In genomic region chr4:7649741-7650531, GRCh38 we compare ENCODE assay signal across 7 cellular contexts.
DNase-seq lines count a peak whose midpoint lies in the region; ATAC-seq and TF ChIP-seq lines count a peak whose summit lies in the region.

No MANE protein-coding gene starts in this region.

- no peaks in the 10 kb centered on the region for H3F3A ChIP-seq in GM23338 (replicated peaks; ENCODE audit: low read depth)

- no peak overlapping the region for H2AFZ ChIP-seq in GM23338

- H3K4me3 ChIP-seq in choroid plexus epithelial cell (ENCODE audit: low read depth, low read length), result no peak overlapping the region
- H3K4me3 ChIP-seq in GM23338, result no peak overlapping the region

- H3K4me1 ChIP-seq in GM23338 (ENCODE audit: insufficient read depth), result peaks cover 4% of the 10 kb centered on the region

- peak; percentile 99 for DNase-seq in HS-5 (ENCODE audit: low read depth)
- no peak for DNase-seq in WTC11 (ENCODE audit: low spot score)
- peak; percentile 92 for DNase-seq in choroid plexus epithelial cell (ENCODE audit: low read depth)
- peak; percentile 21 to 37 (median 35) for DNase-seq in stimulated activated CD4-positive, alpha-beta T cell treated with anti-CD3 and anti-CD28 coated beads, Interleukin-12 subunit alpha, Interleukin-12 subunit beta, amount 100 ng/mL, for 48 hours (ENCODE audit: low read depth in 2 of 3, low spot score in 1 of 3)
- DNase-seq in NCI-H187 (lab: John Stamatoyannopoulos, UW), result no peak
- DNase-seq in GM23338 (ENCODE audit: low spot score), result no peak

- H3K9me2 ChIP-seq in GM23338 (ENCODE audit: insufficient read depth), result no peaks in the 10 kb centered on the region

- no peak for TF ChIP-seq CTCF in WTC11 (IDR thresholded peaks at IDR 0.05)
- peak; percentile 21 for TF ChIP-seq CTCF in choroid plexus epithelial cell (conservative IDR thresholded peaks at IDR 0.05; ENCODE audit: low read depth, low read length)
- no peak for TF ChIP-seq CTCF in GM23338 (conservative IDR thresholded peaks at IDR 0.05; ENCODE audit: low read depth in 2 of 2)

- H3K27me3 Mint-ChIP-seq in WTC11 (ENCODE audit: low read depth), result no peaks in the 10 kb centered on the region
- peaks cover 19% of the 10 kb centered on the region for H3K27me3 Mint-ChIP-seq in GM23338 (ENCODE audit: insufficient read depth, low read depth, poor library complexity)

- no peaks in the 10 kb centered on the region for H4K20me1 ChIP-seq in GM23338 (replicated peaks; ENCODE audit: insufficient read depth)

- no peak overlapping the region for H3K4me2 ChIP-seq in GM23338

- H3K36me3 Mint-ChIP-seq in WTC11, result no peaks in the 10 kb centered on the region; the same call in 1 of the 2 replicates
- no peaks in the 10 kb centered on the region for H3K36me3 Mint-ChIP-seq in GM23338 (ENCODE audit: low read depth)

- H3K27me3 ChIP-seq in GM23338 (ENCODE audit: insufficient read depth), result no peaks in the 10 kb centered on the region

- no peaks in the 10 kb centered on the region for H3K79me2 ChIP-seq in GM23338 (replicated peaks; ENCODE audit: insufficient read depth)

- no peaks in the 10 kb centered on the region for H3K36me3 ChIP-seq in GM23338 (ENCODE audit: insufficient read depth)

- H3K9me3 Mint-ChIP-seq in WTC11, result peaks cover 4% of the 10 kb centered on the region
- H3K9me3 Mint-ChIP-seq in GM23338, result peaks cover under 1% of the 10 kb centered on the region; the same call in 2 of the 3 replicates

- H3K27ac Mint-ChIP-seq in WTC11 (no peak overlapping the region), GM23338 (no peak overlapping the region)

- H3K4me1 Mint-ChIP-seq in WTC11, result peaks cover 17% of the 10 kb centered on the region
- H3K4me1 Mint-ChIP-seq in GM23338, result peaks cover 24% of the 10 kb centered on the region

- CTCF ChIA-PET in WTC11 (lab: Charles Lee), result interaction anchor here (0.5 to 2.5 kb wide), 49 partner anchors 11 to 761 kb away, joined by 3 to 22 read pairs (median 4); partner anchors contain the start of gene SORCS2

- no peak for ATAC-seq in WTC11
- no peak for ATAC-seq in GM21381 (IDR thresholded peaks at IDR 0.05; ENCODE audit: unreplicated experiment)
- no peak for ATAC-seq in GM23338

- no peak overlapping the region for H3K4me3 Mint-ChIP-seq in WTC11
- H3K4me3 Mint-ChIP-seq in GM23338, result no peak overlapping the region

- POLR2A ChIA-PET in WTC11 (lab: Charles Lee), result no interaction called here

- H3K27ac ChIP-seq in GM23338 (ENCODE audit: low read depth), result no peak overlapping the region

TF ChIP-seq in WTC11, 78 proteins besides CTCF, POLR2A, EP300 and RAD21:
- no peak for TF ChIP-seq ERG (CRISPR knock-in tag; IDR thresholded peaks at IDR 0.05)
- TF ChIP-seq ZNF671 (CRISPR knock-in tag; IDR thresholded peaks at IDR 0.05), result no peak
- TF ChIP-seq GTF2I (CRISPR knock-in tag; conservative IDR thresholded peaks at IDR 0.05), result 0 out of 2 replicates have a peak, but pooled peaks have one; percentile 20

TF ChIP-seq in GM23338, 12 proteins besides CTCF, POLR2A, EP300 and RAD21 (continues in another document):
- no peak for TF ChIP-seq STAT1 (IDR thresholded peaks at IDR 0.05; ENCODE audit: unreplicated experiment)
- TF ChIP-seq ZNF114 (CRISPR knock-in tag; IDR thresholded peaks at IDR 0.05), result no peak
- no peak for TF ChIP-seq EZH2phosphoT487 (IDR thresholded peaks at IDR 0.05; ENCODE audit: unreplicated experiment)
- TF ChIP-seq ZNF462 (CRISPR knock-in tag; IDR thresholded peaks at IDR 0.05), result no peak
- no peak for TF ChIP-seq REST (IDR thresholded peaks at IDR 0.05; ENCODE audit: unreplicated experiment)
- no peak for TF ChIP-seq NANOG (IDR thresholded peaks at IDR 0.05; ENCODE audit: borderline replicate concordance)
- no peak for TF ChIP-seq ETS1 (IDR thresholded peaks at IDR 0.05)
- no peak for TF ChIP-seq CREB1 (CRISPR knock-in tag; IDR thresholded peaks at IDR 0.05; ENCODE audit: low read depth)

Comparison
In these comparisons a context has a peak if more than half of its experiments do, and no peak if none do; other contexts are left out.
1. DNase-seq: peak in HS-5 (single experiment), choroid plexus epithelial cell (single experiment) and stimulated activated CD4-positive, alpha-beta T cell treated with anti-CD3 and anti-CD28 coated beads, Interleukin-12 subunit alpha, Interleukin-12 subunit beta, amount 100 ng/mL, for 48 hours (3 of 3); none in WTC11 (single experiment), NCI-H187 (0 of 2) and GM23338 (single experiment).